In the genomic region with DNA sequence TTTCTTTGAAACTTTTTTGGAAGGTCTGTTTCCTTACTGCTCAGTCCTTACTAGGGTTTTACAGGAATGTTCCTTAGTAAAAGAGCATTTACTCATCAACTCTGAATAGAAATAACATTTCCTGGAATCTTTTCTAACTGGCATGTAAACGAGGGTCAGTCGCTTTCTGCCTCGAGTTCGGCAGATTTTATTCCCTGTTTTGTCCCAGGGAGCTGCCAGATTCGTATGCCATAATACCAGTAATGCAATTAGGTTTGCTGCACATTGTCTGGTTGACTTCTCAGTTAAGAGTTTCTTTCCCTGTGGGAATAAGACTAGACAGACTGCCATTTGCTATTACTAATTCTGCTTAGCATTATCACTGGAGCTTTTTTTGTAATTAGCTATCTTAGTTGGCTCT, we compare ENCODE assay signal across 13 cellular contexts.
DNase-seq lines count a peak whose midpoint lies in the region; ATAC-seq and TF ChIP-seq lines count a peak whose summit lies in the region.
"Had no signal": no experiment of that assay in that cellular context is flagged by ENCODE, and none has a peak within 500 bp of the region (broad histone marks: within the 10 kb centered on the region; RNA-seq: fewer than 3 reads in every experiment).

No MANE protein-coding gene starts in this region.

- no peak for TF ChIP-seq CTCF in brain microvascular endothelial cell (IDR thresholded peaks at IDR 0.05; ENCODE audit: low read depth, low read length, missing control alignments)

- H3K4me3 ChIP-seq in ectodermal cell (ENCODE audit: insufficient read depth, low read depth, low read length) (no peak overlapping the region), brain microvascular endothelial cell (ENCODE audit: low read depth, low read length) (no peak overlapping the region)

- in situ Hi-C loops in brain microvascular endothelial cell (cut with HindIII; ENCODE audit: low pct_ligation_motif_present, low sequenced_read_pairs): no loop called here

- H3K27me3 ChIP-seq in ectodermal cell (ENCODE audit: control insufficient read depth, insufficient read depth, low read length, poor library complexity, severe bottlenecking) (no peaks in the 10 kb centered on the region), brain microvascular endothelial cell (replicated peaks) (no peaks in the 10 kb centered on the region)

- no peaks in the 10 kb centered on the region for H3K9me3 ChIP-seq in ectodermal cell (ENCODE audit: control insufficient read depth, low read length)

- DNase-seq in NCI-H2227 treated with DMSO at 0.1 percent for 48 hours (lab: John Stamatoyannopoulos, UW) (peak; percentile 77), NCI-H2227 (lab: John Stamatoyannopoulos, UW; ENCODE audit: unreplicated experiment) (no peak), NCI-H82 treated with DMSO at 0.1 percent for 48 hours (lab: John Stamatoyannopoulos, UW; ENCODE audit: unreplicated experiment) (peak; percentile 68), NCI-H510A (lab: John Stamatoyannopoulos, UW) (no peak), brain microvascular endothelial cell (no peak)
- DNase-seq: H9, IMR-90, Kasumi-1, MM.1S, SHP77 had no signal

- H3K36me3 ChIP-seq in ectodermal cell (ENCODE audit: control insufficient read depth, insufficient read depth, low read length) (no peaks in the 10 kb centered on the region), brain microvascular endothelial cell (replicated peaks) (no peaks in the 10 kb centered on the region)

- WGBS in ectodermal cell, 2 experiments: 88 to 89% methylated on average over 5 of the region's 5 CpGs

- no peak for ATAC-seq in esophagus mucosa
- no peak for ATAC-seq in GM18520 (IDR thresholded peaks at IDR 0.05; ENCODE audit: unreplicated experiment)

- H3K27ac ChIP-seq in ectodermal cell (ENCODE audit: insufficient read depth, low read depth, low read length, poor library complexity, severe bottlenecking): peak overlapping the region; percentile 33
- H3K27ac ChIP-seq in brain microvascular endothelial cell: no peak overlapping the region

- H3K4me1 ChIP-seq in ectodermal cell (ENCODE audit: control insufficient read depth, insufficient read depth, low read length): peaks cover 17% of the 10 kb centered on the region

Comparison
In these comparisons a context has a peak if more than half of its experiments do, and no peak if none do; other contexts are left out.
1. DNase-seq: peak in NCI-H2227 treated with DMSO at 0.1 percent for 48 hours (single experiment) and NCI-H82 treated with DMSO at 0.1 percent for 48 hours (single experiment); none in NCI-H2227 (single experiment), NCI-H510A (single experiment) and brain microvascular endothelial cell (single experiment).